Comparison of ENCODE assay signal across 20 cellular contexts in genomic region chr7:139004321-139005075, GRCh38. TPM values are rescaled to one million over a fixed set of nuclear protein-coding genes. Genes with fewer than 3 reads are reported as not detected.
DNase-seq lines count a peak whose midpoint lies in the region; ATAC-seq, FAIRE-seq and TF ChIP-seq lines count a peak whose summit lies in the region.
"Had no signal": no experiment of that assay in that cellular context is flagged by ENCODE, and none has a peak within 500 bp of the region (broad histone marks: within the 10 kb centered on the region; RNA-seq: fewer than 3 reads in every experiment).

No MANE protein-coding gene starts in this region.

- H3K4ac ChIP-seq in trophoblast cell (ENCODE audit: low read depth, low read length): no peak overlapping the region

- H3K9me1 ChIP-seq in K562 (ENCODE audit: control insufficient read depth, insufficient read depth, low read length): no peaks in the 10 kb centered on the region

- H3K36me3 Mint-ChIP-seq in activated T-cell treated with anti-CD3 and anti-CD28 coated beads, Interleukin-2, amount 50 U/mL, for 24 hours (ENCODE audit: low read depth): no peaks in the 10 kb centered on the region
- H3K36me3 Mint-ChIP-seq: CD4-positive, CD25-positive, alpha-beta regulatory T cell had no signal

- no peak overlapping the region for H2BK120ac ChIP-seq in trophoblast cell (ENCODE audit: insufficient read depth, low read length, poor library complexity)

- peaks cover under 1% of the 10 kb centered on the region for H3K4me1 Mint-ChIP-seq in activated T-cell treated with anti-CD3 and anti-CD28 coated beads, Interleukin-2, amount 50 U/mL, for 24 hours (ENCODE audit: low read depth)
- H3K4me1 Mint-ChIP-seq: CD4-positive, CD25-positive, alpha-beta regulatory T cell had no signal

- TF ChIP-seq RAD21 in K562 (CRISPR knock-in tag; conservative IDR thresholded peaks at IDR 0.05 in 1 of 2, IDR thresholded peaks at IDR 0.05 in 1 of 2): no peak

- DNase-seq in NCI-H2171 treated with DMSO at 0.1 percent for 48 hours (lab: John Stamatoyannopoulos, UW): peak; percentile 11
- DNase-seq in K562 (ENCODE audit: extremely low read depth in 1 of 4, low spot score in 3 of 4): no peak
- peak; percentile 4 to 36 for DNase-seq in trophoblast cell
- DNase-seq in activated CD8-positive, alpha-beta memory T cell treated with anti-CD3 and anti-CD28 coated beads, Interleukin-2, amount 50 U/mL, for 4 hours: no peak
- DNase-seq in activated T-cell treated with anti-CD3 and anti-CD28 coated beads, Interleukin-2, amount 50 U/mL, for 24 hours: no peak
- no peak for DNase-seq in NCI-H510A treated with DMSO at 0.1 percent for 48 hours (lab: John Stamatoyannopoulos, UW)
- DNase-seq: CD4-positive, CD25-positive, alpha-beta regulatory T cell; DMS 273 treated with DMSO at 0.1 percent for 48 hours; GOT3; Kasumi-1; NCI-H1092; NCI-H1436; NCI-H187 treated with DMSO at 0.1 percent for 48 hours; NCI-H345; NCI-H748 treated with DMSO at 0.1 percent for 48 hours had no signal

- no peak overlapping the region for H2AFZ ChIP-seq in K562 (ENCODE audit: low read depth, low read length)
- no peak overlapping the region for H2AFZ ChIP-seq in trophoblast cell (ENCODE audit: insufficient read depth, low read length, poor library complexity)

- H3K9me3 ChIP-seq in HEK293 (ENCODE audit: control insufficient read depth, insufficient read depth, low read depth, low read length): no peaks in the 10 kb centered on the region
- 0 out of 2 replicates have a peak, but pooled peaks cover 2% of the 10 kb centered on the region for H3K9me3 ChIP-seq in K562 (replicated peaks; ENCODE audit: control insufficient read depth, insufficient read depth, low read depth, low read length)
- peaks cover 1% of the 10 kb centered on the region for H3K9me3 ChIP-seq in trophoblast cell (ENCODE audit: insufficient read depth, low read depth, low read length)

- no peak overlapping the region for H2BK12ac ChIP-seq in trophoblast cell (ENCODE audit: low read length)

- H2BK5ac ChIP-seq in trophoblast cell (ENCODE audit: low read depth, low read length, poor library complexity): no peak overlapping the region

- TF ChIP-seq POLR2A in K562 (conservative IDR thresholded peaks at IDR 0.05): no peak

- H3K36me3 ChIP-seq in HEK293 (ENCODE audit: control insufficient read depth in 2 of 2, insufficient read depth in 1 of 2, low read length in 2 of 2) (no peaks in the 10 kb centered on the region), K562 (ENCODE audit: control insufficient read depth, insufficient read depth, low read length) (no peaks in the 10 kb centered on the region), trophoblast cell (ENCODE audit: control insufficient read depth in 1 of 2, insufficient read depth in 2 of 2, low read length in 2 of 2) (no peaks in the 10 kb centered on the region)

- H4K12ac ChIP-seq in trophoblast cell (ENCODE audit: low read depth, low read length): no peak overlapping the region

- no peak overlapping the region for H2AK5ac ChIP-seq in trophoblast cell (ENCODE audit: low read length)

- no peaks in the 10 kb centered on the region for H3K79me2 ChIP-seq in K562 (ENCODE audit: control insufficient read depth, insufficient read depth, low read length)
- no peaks in the 10 kb centered on the region for H3K79me2 ChIP-seq in trophoblast cell (ENCODE audit: control insufficient read depth, insufficient read depth, low read length, poor library complexity)

- no peak overlapping the region for H3K27ac ChIP-seq in HEK293 (ENCODE audit: extremely low read depth, low read depth, low read length)
- H3K27ac ChIP-seq in K562 (ENCODE audit: extremely low read depth, low read depth, low read length): no peak overlapping the region
- H3K27ac ChIP-seq in trophoblast cell (ENCODE audit: low read depth, low read length): no peak overlapping the region

- no peaks in the 10 kb centered on the region for H3K79me1 ChIP-seq in trophoblast cell (ENCODE audit: low read length)

- H3K4me3 Mint-ChIP-seq in activated T-cell treated with anti-CD3 and anti-CD28 coated beads, Interleukin-2, amount 50 U/mL, for 24 hours: no peak overlapping the region
- H3K4me3 Mint-ChIP-seq: CD4-positive, CD25-positive, alpha-beta regulatory T cell had no signal

- POLR2A ChIA-PET in HEK293 (lab: Yijun Ruan, JAX): no interaction called here
- POLR2A ChIA-PET in K562 (lab: Yijun Ruan, JAX): interaction anchor here (1.2 kb wide), 1 partner anchor 11 kb away, joined by 3 read pairs; no protein-coding TSS in a partner anchor

- intact Hi-C loops in K562 (cut with micrococcal nuclease): no loop called here

- H3K4me3 ChIP-seq in HEK293 (ENCODE audit: low read depth, low read length): no peak overlapping the region
- no peak overlapping the region for H3K4me3 ChIP-seq in K562
- no peak overlapping the region for H3K4me3 ChIP-seq in trophoblast cell (ENCODE audit: low read depth, low read length)

- H3K9me3 Mint-ChIP-seq in activated T-cell treated with anti-CD3 and anti-CD28 coated beads, Interleukin-2, amount 50 U/mL, for 24 hours: peaks cover 22% of the 10 kb centered on the region

- no peak for TF ChIP-seq CTCF in HEK293 (tag by site-specific recombination; IDR thresholded peaks at IDR 0.05)
- TF ChIP-seq CTCF in K562 (IDR thresholded peaks at IDR 0.05 in 2 of 3, conservative IDR thresholded peaks at IDR 0.05 in 1 of 3; ENCODE audit: insufficient read depth in 2 of 3, low read depth in 1 of 3, low read length in 3 of 3): no peak

- no peak for ATAC-seq in K562
- ATAC-seq: HCT116, Right ventricle myocardium inferior had no signal

- no peaks in the 10 kb centered on the region for H3K27me3 Mint-ChIP-seq in activated T-cell treated with anti-CD3 and anti-CD28 coated beads, Interleukin-2, amount 50 U/mL, for 24 hours

- in situ Hi-C loops in K562 (cut with MboI): no loop called here

- no peak overlapping the region for H4K8ac ChIP-seq in trophoblast cell (ENCODE audit: low read depth, low read length)

- H3K18ac ChIP-seq in trophoblast cell (ENCODE audit: low read length): no peak overlapping the region

- no peak overlapping the region for H3K14ac ChIP-seq in trophoblast cell (ENCODE audit: low read length)

- no peak for TF ChIP-seq EP300 in K562 (IDR thresholded peaks at IDR 0.05; ENCODE audit: low read length)

- H3K23ac ChIP-seq in trophoblast cell (ENCODE audit: low read length): no peak overlapping the region

- CTCF ChIA-PET in HEK293 (lab: Yijun Ruan, JAX): interaction anchor here (2.3 kb wide), 1 partner anchor 13 kb away, joined by 10 read pairs; no protein-coding TSS in a partner anchor
- CTCF ChIA-PET in K562 (lab: Yijun Ruan, JAX; ENCODE audit: low intra/inter-chr PET ratio): no interaction called here

- no TSS peak for BruUV-seq in K562 (replicated peaks; lab: Mats Ljungman, UMichigan)

- peaks cover 0 to under 1% of the 10 kb centered on the region in 2 experiments; a peak in 3 of 5 replicates for H3K27me3 ChIP-seq in K562 (ENCODE audit: control insufficient read depth in 2 of 2, insufficient read depth in 2 of 2, low read length in 2 of 2)
- no peaks in the 10 kb centered on the region for H3K27me3 ChIP-seq in trophoblast cell (ENCODE audit: insufficient read depth, low read length)

- H4K20me1 ChIP-seq in K562 (replicated peaks; ENCODE audit: control insufficient read depth, insufficient read depth, low read length): no peaks in the 10 kb centered on the region

- no peak overlapping the region for H3K9ac ChIP-seq in K562 (ENCODE audit: insufficient read depth in 1 of 2, low read depth in 2 of 2, low read length in 2 of 2)
- no peak overlapping the region for H3K9ac ChIP-seq in trophoblast cell (ENCODE audit: low read length)

- H3K4me1 ChIP-seq in HEK293 (ENCODE audit: control insufficient read depth, insufficient read depth, low read length): no peaks in the 10 kb centered on the region
- no peaks in the 10 kb centered on the region for H3K4me1 ChIP-seq in K562 (replicated peaks in 1 of 2; ENCODE audit: control insufficient read depth in 2 of 2, insufficient read depth in 2 of 2, low read length in 2 of 2)
- no peaks in the 10 kb centered on the region for H3K4me1 ChIP-seq in trophoblast cell (ENCODE audit: control insufficient read depth in 1 of 2, insufficient read depth in 2 of 2, low read length in 2 of 2)

- no peak overlapping the region for H3K27ac Mint-ChIP-seq in activated T-cell treated with anti-CD3 and anti-CD28 coated beads, Interleukin-2, amount 50 U/mL, for 24 hours
- H3K27ac Mint-ChIP-seq: CD4-positive, CD25-positive, alpha-beta regulatory T cell had no signal

- H3K4me2 ChIP-seq in K562 (ENCODE audit: insufficient read depth, low read length) (no peak overlapping the region), trophoblast cell (ENCODE audit: low read length) (no peak overlapping the region)

- FAIRE-seq in K562 (lab: Jason Lieb, UNC): no peak
- FAIRE-seq: GM12892, GM18507 had no signal

- no peak overlapping the region for H4K91ac ChIP-seq in trophoblast cell (ENCODE audit: low read depth, low read length)

RNA-seq across cellular contexts. Expression of gene KIAA1549, which starts 23.3 kb away (rescaled TPM):
- total RNA-seq in K562 (2011; cell fraction: chromatin; rRNA removed; ENCODE audit: low replicate concordance): 1.3 and 1.6 TPM in 2 replicates
- 0.53 and 0.67 TPM in 2 replicates for total RNA-seq in K562 (2011; cell fraction: nucleolus; rRNA removed)
- 0.88 and 1.8 TPM in 2 replicates for total RNA-seq in K562 (2011; cell fraction: nucleoplasm; rRNA removed)
- total RNA-seq in K562 (2014; rRNA removed): 0.04 and 0.09 TPM in 2 replicates
- 0.07 and 0.10 TPM in 2 replicates for total RNA-seq in K562 (2014; rRNA removed; fragmentation: Illumina TruSeq; extraction: Trizol)
- total RNA-seq in K562 (2015; rRNA removed; fragmentation: Illumina TruSeq; extraction: Trizol): 0.04 TPM in 2 replicates
- total RNA-seq in K562 (2021): 0.25 and 0.29 TPM in 2 replicates
- polyA plus RNA-seq in K562 (2011; rRNA removed): 0.17 and 0.24 TPM in 2 replicates
- polyA plus RNA-seq in K562 (2011; cell fraction: cytosol; rRNA removed): 0.27 and 0.29 TPM in 2 replicates
- 0.48 and 0.78 TPM in 2 replicates for polyA plus RNA-seq in K562 (2011; cell fraction: nucleus; rRNA removed)
- polyA plus RNA-seq in K562 (2012): 0.17 and 0.24 TPM in 2 replicates
- polyA plus RNA-seq in K562 (2014; fragmentation: Illumina TruSeq; extraction: Trizol): 0.16 and 0.24 TPM in 2 replicates
- polyA plus RNA-seq in K562 (2014; fragmentation: Nextera tagmentation; extraction: Ambion mirVana): under 1 TPM; 0.01 TPM
- polyA plus RNA-seq in K562 (2014; rRNA removed): 0.04 and 0.05 TPM in 2 replicates
- 0.39 and 0.48 TPM in 2 replicates for polyA minus RNA-seq in K562 (2011; rRNA and poly(A)+ RNA removed)
- polyA minus RNA-seq in K562 (2011; cell fraction: cytosol; rRNA and poly(A)+ RNA removed): 0.10 and 0.55 TPM in 2 replicates
- 0.67 TPM in 2 replicates for polyA minus RNA-seq in K562 (2011; cell fraction: nucleus; rRNA and poly(A)+ RNA removed)
- 19.0 and 19.5 TPM in 2 replicates for polyA plus RNA-seq in trophoblast cell (2013)
- polyA plus RNA-seq: CD4-positive, CD25-positive, alpha-beta regulatory T cell had no signal

RNA-seq across cellular contexts. Expression of gene ZC3HAV1L, which starts 31.3 kb away (rescaled TPM):
- total RNA-seq in K562 (2011; cell fraction: chromatin; rRNA removed; ENCODE audit: low replicate concordance): not detected in 2 replicates
- not detected in 2 replicates for total RNA-seq in K562 (2011; cell fraction: nucleolus; rRNA removed)
- total RNA-seq in K562 (2011; cell fraction: nucleoplasm; rRNA removed): not detected in 2 replicates
- total RNA-seq in K562 (2014; rRNA removed) (not detected in 2 replicates), K562 (2014; rRNA removed; fragmentation: Illumina TruSeq; extraction: Trizol) (not detected in 2 replicates), K562 (2015; rRNA removed; fragmentation: Illumina TruSeq; extraction: Trizol) (not detected in 2 replicates), K562 (2021) (not detected in 2 replicates)
- polyA plus RNA-seq in K562 (2011; rRNA removed) (not detected in 2 replicates), K562 (2014; fragmentation: Illumina TruSeq; extraction: Trizol) (not detected in 2 replicates), K562 (2014; fragmentation: Nextera tagmentation; extraction: Ambion mirVana) (not detected), K562 (2014; rRNA removed) (not detected in 2 replicates)
- polyA plus RNA-seq in K562 (2011; cell fraction: cytosol; rRNA removed): not detected in 2 replicates
- not detected in 2 replicates for polyA plus RNA-seq in K562 (2011; cell fraction: nucleus; rRNA removed)
- not detected in 2 replicates for polyA plus RNA-seq in K562 (2012)
- polyA minus RNA-seq in K562 (2011; rRNA and poly(A)+ RNA removed): not detected in 2 replicates
- polyA minus RNA-seq in K562 (2011; cell fraction: cytosol; rRNA and poly(A)+ RNA removed): not detected in 2 replicates
- polyA minus RNA-seq in K562 (2011; cell fraction: nucleus; rRNA and poly(A)+ RNA removed): not detected in 2 replicates
- polyA plus RNA-seq in trophoblast cell (2013): 8.0 and 8.2 TPM in 2 replicates

Comparison
In these comparisons a context has a peak if more than half of its experiments do, and no peak if none do; other contexts are left out.
1. DNase-seq: peak in NCI-H2171 treated with DMSO at 0.1 percent for 48 hours (single experiment) and trophoblast cell (2 of 2); none in K562 (0 of 4), activated CD8-positive, alpha-beta memory T cell treated with anti-CD3 and anti-CD28 coated beads, Interleukin-2, amount 50 U/mL, for 4 hours (single experiment), activated T-cell treated with anti-CD3 and anti-CD28 coated beads, Interleukin-2, amount 50 U/mL, for 24 hours (single experiment) and NCI-H510A treated with DMSO at 0.1 percent for 48 hours (single experiment).
2. Of the 44 proteins assayed by ChIP-seq in both K562 and HEK293: peak only in K562: TRIM28; only in HEK293: SETDB1; in both: none; in neither: 42.